ENCODE assay signal across 17 cellular contexts in the genomic region with DNA sequence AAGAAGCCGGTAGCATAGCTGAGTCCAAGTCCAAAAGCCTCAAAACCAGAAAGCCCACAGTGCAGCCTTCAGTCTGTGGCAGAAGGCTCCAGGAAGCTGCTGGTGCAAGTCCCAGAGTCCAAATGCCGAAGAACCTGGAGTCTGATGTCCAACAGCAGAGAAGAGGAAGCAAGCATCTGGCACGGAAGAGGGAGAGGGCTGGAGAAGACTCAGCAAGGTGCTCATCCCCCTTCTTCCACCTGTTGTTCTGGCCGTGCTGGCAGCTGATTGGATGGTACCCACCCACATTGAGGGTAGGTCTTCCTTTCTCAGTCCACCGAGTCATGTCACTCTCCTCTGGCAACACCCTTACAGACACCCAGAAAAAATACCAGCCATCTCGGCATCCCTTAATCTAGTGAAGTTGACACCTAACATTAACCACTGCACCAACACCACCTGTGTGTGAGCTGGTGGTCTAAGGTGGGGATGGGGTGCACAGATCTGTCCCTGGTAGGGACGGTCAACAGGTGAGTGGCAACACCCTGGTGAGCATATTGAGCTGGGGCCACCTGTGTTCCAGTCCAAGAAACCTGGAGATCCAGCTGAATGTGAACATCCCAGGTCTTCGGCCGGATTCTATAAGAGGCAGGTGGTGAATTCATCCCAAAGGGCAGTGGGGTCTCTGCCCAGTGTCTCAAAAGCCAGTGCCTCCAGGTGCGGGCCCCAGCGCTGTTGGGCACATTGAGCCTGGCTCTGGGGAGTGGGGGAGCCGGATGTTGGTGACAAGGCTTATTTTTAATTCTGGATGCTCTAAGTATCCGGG. TPM values are rescaled to one million over a fixed set of nuclear protein-coding genes. Genes with fewer than 3 reads are reported as not detected.
DNase-seq lines count a peak whose midpoint lies in the region; ATAC-seq and TF ChIP-seq lines count a peak whose summit lies in the region.
"Had no signal": no experiment of that assay in that cellular context is flagged by ENCODE, and none has a peak within 500 bp of the region (broad histone marks: within the 10 kb centered on the region; RNA-seq: fewer than 3 reads in every experiment).

No MANE protein-coding gene starts in this region.

- no peak overlapping the region for H3K56ac ChIP-seq in IMR-90 (ENCODE audit: extremely low read depth, insufficient read depth, low read length)

- in situ Hi-C loops in IMR-90 (cut with MboI; ENCODE audit: low sequenced_read_pairs), result no loop called here

- no peak for ATAC-seq in GM18505 (IDR thresholded peaks at IDR 0.05; ENCODE audit: unreplicated experiment)
- no peak for ATAC-seq in IMR-90 (ENCODE audit: low read depth)
- ATAC-seq in GM21423 (IDR thresholded peaks at IDR 0.05; ENCODE audit: unreplicated experiment), result no peak

- H4K20me1 ChIP-seq in IMR-90 (ENCODE audit: insufficient read depth, low read length), result peaks cover 3% of the 10 kb centered on the region; the same call in 1 of the 2 replicates
- H4K20me1 ChIP-seq in osteoblast (ENCODE audit: insufficient read depth, low read length), result no peaks in the 10 kb centered on the region

- CTCF ChIA-PET in IMR-90 (lab: Yijun Ruan, JAX), result no interaction called here

- H3K9ac ChIP-seq in IMR-90 (ENCODE audit: low read depth, low read length) (no peak overlapping the region), endodermal cell (ENCODE audit: extremely low read depth, low read length, poor library complexity, severe bottlenecking) (no peak overlapping the region)
- H3K9ac ChIP-seq: GM23248 had no signal

- no peak overlapping the region for H4K91ac ChIP-seq in IMR-90 (ENCODE audit: insufficient read depth, low read depth, low read length)

- H3K4me3 ChIP-seq in IMR-90 (ENCODE audit: insufficient read depth, low read depth, low read length) (no peak overlapping the region), endodermal cell (ENCODE audit: low read length) (no peak overlapping the region), osteoblast (ENCODE audit: insufficient read depth, low read length) (no peak overlapping the region)
- H3K4me3 ChIP-seq: GM23248 had no signal

- DNase-seq in IMR-90, result no peak
- DNase-seq in endodermal cell, result peak; percentile 51
- DNase-seq in osteoblast (ENCODE audit: insufficient read length, low spot score, missing footprints), result peak; percentile 70
- DNase-seq in NCI-H1092 (lab: John Stamatoyannopoulos, UW), result no peak
- no peak for DNase-seq in hypothalamus (lab: John Stamatoyannopoulos, UW)
- DNase-seq: CD4-positive, CD25-positive, alpha-beta regulatory T cell; DMS79; GM23248; HFFc6; NCI-H1105 treated with DMSO at 0.1 percent for 48 hours; NCI-H187; NCI-H446 treated with DMSO at 0.1 percent for 48 hours; NK-92 treated with Interleukin-12 subunit alpha and Interleukin-12 subunit beta, amount 100 ng/mL, for 24 hours had no signal

- no peak overlapping the region for H2BK120ac ChIP-seq in IMR-90 (ENCODE audit: low read depth, low read length)

- no peaks in the 10 kb centered on the region for H3K79me2 ChIP-seq in osteoblast (ENCODE audit: insufficient read depth, low read length)

- TF ChIP-seq CTCF in IMR-90 (conservative IDR thresholded peaks at IDR 0.05; ENCODE audit: low read depth, low read length), result no peak
- no peak for TF ChIP-seq CTCF in endodermal cell (conservative IDR thresholded peaks at IDR 0.05)
- no peak for TF ChIP-seq CTCF in osteoblast (IDR thresholded peaks at IDR 0.05; ENCODE audit: extremely low read depth, low read depth, low read length)

- peak overlapping the region; percentile 59 for H2AK9ac ChIP-seq in IMR-90 (replicated peaks; ENCODE audit: low read depth, low read length, poor library complexity)

- H4K5ac ChIP-seq in IMR-90 (ENCODE audit: low read depth, low read length), result no peak overlapping the region

- no peak overlapping the region for H2BK15ac ChIP-seq in IMR-90 (ENCODE audit: low read depth, low read length)

- no peak overlapping the region for H3K14ac ChIP-seq in IMR-90 (replicated peaks; ENCODE audit: low read depth, low read length)

- TF ChIP-seq POLR2A in GM18505 (IDR thresholded peaks at IDR 0.05; ENCODE audit: borderline replicate concordance, extremely low read depth, insufficient read depth, insufficient read length) (peak; percentile 16), IMR-90 (IDR thresholded peaks at IDR 0.05; ENCODE audit: low read depth, low read length) (no peak)

- peaks cover 22% of the 10 kb centered on the region for H3K9me1 ChIP-seq in IMR-90 (ENCODE audit: insufficient read depth, low read length)

- no peak overlapping the region for H4K8ac ChIP-seq in IMR-90 (ENCODE audit: low read depth in 2 of 2, low read length in 2 of 2)

- no peak for TF ChIP-seq RAD21 in IMR-90 (IDR thresholded peaks at IDR 0.05; ENCODE audit: low read length)

- H3K27ac Mint-ChIP-seq in endodermal cell, result peak overlapping the region; percentile 66
- H3K27ac Mint-ChIP-seq: B cell; CD4-positive, CD25-positive, alpha-beta regulatory T cell; HFFc6 had no signal

- H3K36me3 ChIP-seq in IMR-90 (ENCODE audit: control insufficient read depth, insufficient read depth, low read length) (peaks cover 20% of the 10 kb centered on the region), endodermal cell (ENCODE audit: control insufficient read depth, insufficient read depth, low read length) (peaks cover 27% of the 10 kb centered on the region), osteoblast (ENCODE audit: insufficient read depth, low read length) (peaks cover 20% of the 10 kb centered on the region)

- H3K27ac ChIP-seq in IMR-90 (ENCODE audit: insufficient read depth, low read length) (no peak overlapping the region), endodermal cell (ENCODE audit: low read depth, low read length) (no peak overlapping the region), osteoblast (ENCODE audit: low read depth, low read length) (no peak overlapping the region)
- H3K27ac ChIP-seq: GM23248 had no signal

- H3K9me3 Mint-ChIP-seq in endodermal cell, result no peaks in the 10 kb centered on the region
- H3K9me3 Mint-ChIP-seq: CD4-positive, CD25-positive, alpha-beta regulatory T cell; HFFc6; IgD-negative memory B cell had no signal

- H3K9me3 ChIP-seq in IMR-90 (ENCODE audit: control insufficient read depth, insufficient read depth, low read length) (no peaks in the 10 kb centered on the region), endodermal cell (ENCODE audit: control insufficient read depth, low read length) (no peaks in the 10 kb centered on the region), osteoblast (ENCODE audit: low read depth, low read length) (no peaks in the 10 kb centered on the region)

- POLR2A ChIA-PET in IMR-90 (lab: Charles Lee; ENCODE audit: unreplicated experiment), result no interaction called here

- H3K4me1 ChIP-seq in IMR-90 (ENCODE audit: control insufficient read depth, insufficient read depth, low read length), result peaks cover 13% of the 10 kb centered on the region
- no peaks in the 10 kb centered on the region for H3K4me1 ChIP-seq in endodermal cell (ENCODE audit: control insufficient read depth, insufficient read depth, low read length)
- H3K4me1 ChIP-seq in osteoblast (ENCODE audit: insufficient read depth, low read length), result peaks cover 4% of the 10 kb centered on the region

- no peak overlapping the region for H2BK20ac ChIP-seq in IMR-90 (ENCODE audit: low read depth, low read length)

- peaks cover 10% of the 10 kb centered on the region for H3K4me1 Mint-ChIP-seq in endodermal cell
- H3K4me1 Mint-ChIP-seq: B cell had no signal

- H2AK5ac ChIP-seq in IMR-90 (ENCODE audit: low read depth, low read length), result no peak overlapping the region

- H3K4me2 ChIP-seq in IMR-90 (ENCODE audit: low read depth, low read length), result no peak overlapping the region
- H3K4me2 ChIP-seq in osteoblast (ENCODE audit: insufficient read depth, low read length), result no peak overlapping the region

- no peaks in the 10 kb centered on the region for H3K27me3 Mint-ChIP-seq in endodermal cell (ENCODE audit: insufficient read depth)
- H3K27me3 Mint-ChIP-seq: B cell; CD4-positive, CD25-positive, alpha-beta regulatory T cell; IgD-negative memory B cell had no signal

- 88% methylated on average over 6 of the region's 13 CpGs; no CpG with 5 or more reads in 1 of the 2 experiments for WGBS in IMR-90 (ENCODE audit: extremely low coverage in 2 of 2, insufficient read length in 1 of 2), 2 experiments
- 91 to 92% methylated on average over 9 to 13 of the region's 13 CpGs for WGBS in endodermal cell (ENCODE audit: insufficient coverage in 1 of 2, insufficient read length in 1 of 2), 2 experiments

- H3K4ac ChIP-seq in IMR-90 (ENCODE audit: low read depth, low read length), result no peak overlapping the region

- H3K27me3 ChIP-seq in IMR-90 (ENCODE audit: control insufficient read depth, insufficient read depth, low read length), result no peaks in the 10 kb centered on the region
- H3K27me3 ChIP-seq in endodermal cell (ENCODE audit: control insufficient read depth, insufficient read depth, low read length, poor library complexity, severe bottlenecking), result no peaks in the 10 kb centered on the region
- H3K27me3 ChIP-seq in osteoblast (ENCODE audit: insufficient read depth, low read length), result no peaks in the 10 kb centered on the region

- dilution Hi-C loops in IMR-90 (cut with HindIII; ENCODE audit: low sequenced_read_pairs, unreplicated experiment), result no loop called here

- BruUV-seq in IMR-90 (replicated peaks; lab: Mats Ljungman, UMichigan), result no TSS peak

- H3K4me3 Mint-ChIP-seq in endodermal cell, result no peak overlapping the region
- H3K4me3 Mint-ChIP-seq: B cell; CD4-positive, CD25-positive, alpha-beta regulatory T cell; HFFc6; IgD-negative memory B cell had no signal

- H3K23ac ChIP-seq in IMR-90 (ENCODE audit: low read depth, low read length), result no peak overlapping the region

- intact Hi-C loops in IMR-90 (cut with micrococcal nuclease), result no loop called here

- no peak overlapping the region for H3K18ac ChIP-seq in IMR-90 (ENCODE audit: low read depth, low read length)

- peaks cover 14% of the 10 kb centered on the region for H3K36me3 Mint-ChIP-seq in endodermal cell (ENCODE audit: low read depth)

- H2BK5ac ChIP-seq in IMR-90 (ENCODE audit: low read depth, low read length, poor library complexity, severe bottlenecking), result no peak overlapping the region

- H2AFZ ChIP-seq in IMR-90 (replicated peaks; ENCODE audit: low read length, poor library complexity) (no peak overlapping the region), osteoblast (ENCODE audit: low read length) (no peak overlapping the region)
- H2AFZ ChIP-seq: GM23248 had no signal

- peaks cover 0 to 30% of the 10 kb centered on the region in 2 experiments; a peak in 3 of 4 replicates for H3K79me1 ChIP-seq in IMR-90 (ENCODE audit: low read depth in 1 of 2, low read length in 2 of 2)

RNA-seq across cellular contexts. Expression of a gene that starts 9.8 kb away (rescaled TPM):
- 9.1 and 12.2 TPM in 2 replicates for total RNA-seq in IMR-90 (2012; rRNA removed)
- polyA plus RNA-seq in IMR-90 (2012; rRNA removed), result 20.7 and 26.6 TPM in 2 replicates
- polyA plus RNA-seq in IMR-90 (2012; cell fraction: cytosol; rRNA removed), result 17.9 and 19.8 TPM in 2 replicates
- polyA plus RNA-seq in IMR-90 (2012; cell fraction: nucleus; rRNA removed; ENCODE audit: low replicate concordance), result 32.6 and 84.0 TPM in 2 replicates
- total RNA-seq in endodermal cell, result 10 to 100 TPM; 15.3 to 19.6 TPM
- polyA plus RNA-seq in endodermal cell (2013, experiment 1 of 2), result 6.2 TPM
- polyA plus RNA-seq in endodermal cell (2013, experiment 2 of 2), result 6.0 TPM
- 14.5 and 16.5 TPM in 2 replicates for total RNA-seq in osteoblast

RNA-seq across cellular contexts. Expression of a gene that starts 11.7 kb away (rescaled TPM):
- total RNA-seq in IMR-90 (2012; rRNA removed) (258 and 263 TPM in 2 replicates), endodermal cell (100 to 1,000 TPM; 299 to 335 TPM), osteoblast (208 and 212 TPM in 2 replicates)
- 290 and 321 TPM in 2 replicates for polyA plus RNA-seq in IMR-90 (2012; rRNA removed)
- 217 and 243 TPM in 2 replicates for polyA plus RNA-seq in IMR-90 (2012; cell fraction: cytosol; rRNA removed)
- polyA plus RNA-seq in IMR-90 (2012; cell fraction: nucleus; rRNA removed; ENCODE audit: low replicate concordance), result 740 and 1,400 TPM in 2 replicates
- 143 TPM for polyA plus RNA-seq in endodermal cell (2013, experiment 1 of 2)
- 127 TPM for polyA plus RNA-seq in endodermal cell (2013, experiment 2 of 2)

RNA-seq across cellular contexts. Expression of a gene that starts 44.5 kb away (rescaled TPM):
- 21.3 and 25.6 TPM in 2 replicates for total RNA-seq in IMR-90 (2012; rRNA removed)
- 12.4 and 13.4 TPM in 2 replicates for polyA plus RNA-seq in IMR-90 (2012; rRNA removed)
- polyA plus RNA-seq in IMR-90 (2012; cell fraction: cytosol; rRNA removed), result 6.9 and 11.3 TPM in 2 replicates
- polyA plus RNA-seq in IMR-90 (2012; cell fraction: nucleus; rRNA removed; ENCODE audit: low replicate concordance), result 27.6 and 28.4 TPM in 2 replicates
- total RNA-seq in endodermal cell, result 10 to 100 TPM; 60.4 to 67.4 TPM
- polyA plus RNA-seq in endodermal cell (2013, experiment 1 of 2), result 31.5 TPM
- 32.0 TPM for polyA plus RNA-seq in endodermal cell (2013, experiment 2 of 2)
- 36.2 and 39.5 TPM in 2 replicates for total RNA-seq in osteoblast

RNA-seq across cellular contexts. Expression of a gene that starts 44.8 kb away (rescaled TPM):
- total RNA-seq in IMR-90 (2012; rRNA removed), result 34.2 and 40.1 TPM in 2 replicates
- 52.9 and 57.9 TPM in 2 replicates for polyA plus RNA-seq in IMR-90 (2012; rRNA removed)
- 29.8 and 72.4 TPM in 2 replicates for polyA plus RNA-seq in IMR-90 (2012; cell fraction: cytosol; rRNA removed)
- polyA plus RNA-seq in IMR-90 (2012; cell fraction: nucleus; rRNA removed; ENCODE audit: low replicate concordance), result 53.9 and 145 TPM in 2 replicates
- 10 to 100 TPM; 66.3 to 69.3 TPM for total RNA-seq in endodermal cell
- 106 TPM for polyA plus RNA-seq in endodermal cell (2013, experiment 1 of 2)
- 99.6 TPM for polyA plus RNA-seq in endodermal cell (2013, experiment 2 of 2)
- total RNA-seq in osteoblast, result 41.0 and 50.3 TPM in 2 replicates

RNA-seq across cellular contexts. Expression of a gene that starts 44.8 kb away (rescaled TPM):
- total RNA-seq in IMR-90 (2012; rRNA removed) (10.6 and 10.9 TPM in 2 replicates), endodermal cell (10 to 100 TPM; 20.7 to 22.2 TPM), osteoblast (22.1 TPM in 2 replicates)
- polyA plus RNA-seq in IMR-90 (2012; rRNA removed), result 7.1 and 7.2 TPM in 2 replicates
- polyA plus RNA-seq in IMR-90 (2012; cell fraction: cytosol; rRNA removed), result 2.8 and 3.8 TPM in 2 replicates
- 6.9 and 10.3 TPM in 2 replicates for polyA plus RNA-seq in IMR-90 (2012; cell fraction: nucleus; rRNA removed; ENCODE audit: low replicate concordance)
- 9.4 TPM for polyA plus RNA-seq in endodermal cell (2013, experiment 1 of 2)
- 10.0 TPM for polyA plus RNA-seq in endodermal cell (2013, experiment 2 of 2)

Comparison
In these comparisons a context has a peak if more than half of its experiments do, and no peak if none do; other contexts are left out.
1. DNase-seq: peak in endodermal cell (single experiment) and osteoblast (single experiment); none in IMR-90 (single experiment), NCI-H1092 (single experiment) and hypothalamus (0 of 51).